ENCODE assay signal across 9 cellular contexts in genomic region chr3:156382458-156383346, GRCh38.
DNase-seq lines count a peak whose midpoint lies in the region; ATAC-seq and TF ChIP-seq lines count a peak whose summit lies in the region.
"Had no signal": no experiment of that assay in that cellular context is flagged by ENCODE, and none has a peak within 500 bp of the region (broad histone marks: within the 10 kb centered on the region; RNA-seq: fewer than 3 reads in every experiment).

No MANE protein-coding gene starts in this region.

- ATAC-seq in HG02938 (IDR thresholded peaks at IDR 0.05; ENCODE audit: unreplicated experiment) (peak; percentile 60), HG03045 (IDR thresholded peaks at IDR 0.05; ENCODE audit: unreplicated experiment) (no peak), gastroesophageal sphincter (no peak)

- TF ChIP-seq POLR2A in esophagus squamous epithelium (IDR thresholded peaks at IDR 0.05), result no peak
- no peak for TF ChIP-seq POLR2A in spleen (IDR thresholded peaks at IDR 0.05)
- no peak for TF ChIP-seq POLR2A in gastroesophageal sphincter (IDR thresholded peaks at IDR 0.05)

- DNase-seq in AG08395 (ENCODE audit: low spot score) (peak; percentile 13), GM03348 (ENCODE audit: low spot score) (peak; percentile 15), RPMI8226 (peak; percentile 68), esophagus squamous epithelium (lab: John Stamatoyannopoulos, UW) (no peak), spleen (no peak)
- DNase-seq: left cardiac atrium had no signal

- intact Hi-C loops in esophagus squamous epithelium (cut with DNase I) (no loop called here), spleen (cut with DNase I; ENCODE audit: low total_unique reads) (no loop called here)

- H3K27ac ChIP-seq in esophagus squamous epithelium (no peak overlapping the region), spleen (no peak overlapping the region), gastroesophageal sphincter (no peak overlapping the region)

- H3K27me3 ChIP-seq in esophagus squamous epithelium, result no peaks in the 10 kb centered on the region
- no peaks in the 10 kb centered on the region for H3K27me3 ChIP-seq in spleen (replicated peaks in 1 of 7)
- no peaks in the 10 kb centered on the region for H3K27me3 ChIP-seq in gastroesophageal sphincter

- no peak for TF ChIP-seq EP300 in gastroesophageal sphincter (IDR thresholded peaks at IDR 0.05)

- no peak overlapping the region for H3K4me3 ChIP-seq in esophagus squamous epithelium
- H3K4me3 ChIP-seq in spleen, result no peak overlapping the region
- no peak overlapping the region for H3K4me3 ChIP-seq in gastroesophageal sphincter

- no peaks in the 10 kb centered on the region for H3K9me3 ChIP-seq in esophagus squamous epithelium
- H3K9me3 ChIP-seq in spleen, result no peaks in the 10 kb centered on the region
- no peaks in the 10 kb centered on the region for H3K9me3 ChIP-seq in gastroesophageal sphincter

- H3K4me1 ChIP-seq in esophagus squamous epithelium (no peaks in the 10 kb centered on the region), spleen (no peaks in the 10 kb centered on the region), gastroesophageal sphincter (peaks cover 0 to 11% (median 6%) of the 10 kb centered on the region in 3 donors)

- 84 to 85% methylated on average over 9 of the region's 9 CpGs for WGBS in esophagus squamous epithelium, 2 donors
- 86 to 95% (median 92%) methylated on average over 9 of the region's 9 CpGs for WGBS in spleen, 5 donors
- WGBS in gastroesophageal sphincter (ENCODE audit: low coverage in 1 of 2), 2 donors, result 92 to 100% methylated on average over 3 to 4 of the region's 9 CpGs

- peak in 5 of 6 experiments; percentile 21 to 55 (median 34) for TF ChIP-seq CTCF in esophagus squamous epithelium (IDR thresholded peaks at IDR 0.05)
- peak in 9 of 11 experiments; percentile 19 to 71 (median 57) for TF ChIP-seq CTCF in spleen (IDR thresholded peaks at IDR 0.05 in 8 of 11, conservative IDR thresholded peaks at IDR 0.05 in 3 of 11)
- peak in 2 of 4 experiments; percentile 4 to 37 for TF ChIP-seq CTCF in gastroesophageal sphincter (IDR thresholded peaks at IDR 0.05)

- H3K36me3 ChIP-seq in esophagus squamous epithelium, result no peaks in the 10 kb centered on the region
- no peaks in the 10 kb centered on the region for H3K36me3 ChIP-seq in spleen
- no peaks in the 10 kb centered on the region for H3K36me3 ChIP-seq in gastroesophageal sphincter

Comparison
In these comparisons a context has a peak if more than half of its experiments do, and no peak if none do; other contexts are left out.
1. DNase-seq: peak in AG08395 (single experiment), GM03348 (single experiment) and RPMI8226 (single experiment); none in esophagus squamous epithelium (single experiment) and spleen (single experiment).